In the genomic region with DNA sequence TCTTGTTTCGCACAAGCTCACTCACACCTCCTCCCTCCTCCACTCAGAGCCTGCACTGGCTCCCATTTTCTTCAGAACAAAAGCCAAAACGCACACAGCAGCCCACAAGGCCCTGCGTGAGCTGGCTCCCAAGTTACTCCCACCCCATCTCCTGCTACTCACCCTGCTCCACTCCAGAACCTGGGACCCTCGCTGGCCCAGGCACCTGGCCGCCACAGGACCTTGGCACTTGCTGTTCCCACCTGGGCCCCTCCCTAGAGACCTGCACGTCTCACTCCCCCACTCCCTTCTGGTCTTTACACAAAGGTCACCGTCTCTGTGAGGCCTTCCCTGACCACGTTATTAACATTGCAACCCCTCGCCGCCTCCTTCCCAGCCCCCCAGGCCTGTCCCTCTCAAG, we compare ENCODE assay signal across 15 cellular contexts. TPM values are rescaled to one million over a fixed set of nuclear protein-coding genes. Genes with fewer than 3 reads are reported as not detected.
DNase-seq lines count a peak whose midpoint lies in the region; ATAC-seq, FAIRE-seq and TF ChIP-seq lines count a peak whose summit lies in the region.
"Had no signal": no experiment of that assay in that cellular context is flagged by ENCODE, and none has a peak within 500 bp of the region (broad histone marks: within the 10 kb centered on the region; RNA-seq: fewer than 3 reads in every experiment).

No MANE protein-coding gene starts in this region.

- H3K9me3 ChIP-seq in HepG2 (ENCODE audit: low read length) (no peaks in the 10 kb centered on the region), right lobe of liver (no peaks in the 10 kb centered on the region), WERI-Rb-1 (ENCODE audit: severe bottlenecking) (no peaks in the 10 kb centered on the region), endothelial cell of umbilical vein (replicated peaks; ENCODE audit: control insufficient read depth, insufficient read depth, low read length) (no peaks in the 10 kb centered on the region), upper lobe of right lung (no peaks in the 10 kb centered on the region)
- H3K9me3 ChIP-seq: BE2C, SJSA1 had no signal

- in situ Hi-C loops in HepG2 (cut with HindIII; ENCODE audit: extremely low pct_ligation_motif_present, low pct_unique_long_range_greater_than_20kb) (no loop called here), ACHN (cut with HindIII; ENCODE audit: low pct_ligation_motif_present, low pct_unique_long_range_greater_than_20kb, low sequenced_read_pairs) (no loop called here)

- TF ChIP-seq RAD21 in HepG2 (CRISPR knock-in tag; IDR thresholded peaks at IDR 0.05): no peak

- H3K9ac ChIP-seq in HepG2 (ENCODE audit: insufficient read depth, low read depth, low read length) (peak overlapping the region; percentile 34; the same call in 1 of the 2 replicates), endothelial cell of umbilical vein (replicated peaks; ENCODE audit: extremely low read depth, insufficient read depth, low read length) (no peak overlapping the region)

- intact Hi-C loops in HepG2 (cut with micrococcal nuclease; ENCODE audit: unreplicated experiment): no loop called here
- intact Hi-C loops in right lobe of liver (cut with DNase I): no loop called here
- intact Hi-C loops in endothelial cell of umbilical vein (cut with micrococcal nuclease): no loop called here
- intact Hi-C loops in upper lobe of right lung (cut with DNase I): no loop called here

- WGBS in HepG2 (ENCODE audit: low lambda C conversion rate): 24% methylated on average over 10 of the region's 10 CpGs
- 69% methylated on average over 8 of the region's 10 CpGs for WGBS in right lobe of liver (ENCODE audit: insufficient coverage, low coverage, low lambda C conversion rate, missing lambda C conversion rate)

- CTCF ChIA-PET in HepG2 (lab: Yijun Ruan, JAX; ENCODE audit: low intra/inter-chr PET ratio, low total read pairs): no interaction called here
- CTCF ChIA-PET in endothelial cell of umbilical vein (lab: Charles Lee): interaction anchor here (0.6 to 2.3 kb wide), 7 partner anchors 9 to 117 kb away, joined by 3 to 21 read pairs (median 5); no protein-coding TSS in a partner anchor

- H3K79me2 ChIP-seq in HepG2 (ENCODE audit: insufficient read depth, low read length): no peaks in the 10 kb centered on the region
- H3K79me2 ChIP-seq in endothelial cell of umbilical vein (ENCODE audit: control insufficient read depth, insufficient read depth, low read length): peaks cover 36% of the 10 kb centered on the region

- TF ChIP-seq EP300 in HepG2 (IDR thresholded peaks at IDR 0.05; ENCODE audit: low read depth in 2 of 2, low read length in 2 of 2) (no peak), HepG2 (CRISPR knock-in tag; IDR thresholded peaks at IDR 0.05; ENCODE audit: borderline replicate concordance) (no peak)

- TF ChIP-seq CTCF in HepG2 (CRISPR knock-in tag; IDR thresholded peaks at IDR 0.05) (no peak), right lobe of liver (IDR thresholded peaks at IDR 0.05) (no peak), WERI-Rb-1 (IDR thresholded peaks at IDR 0.05; ENCODE audit: low read depth, low read length) (no peak), endothelial cell of umbilical vein (IDR thresholded peaks at IDR 0.05; ENCODE audit: extremely low read depth in 1 of 2, insufficient read depth in 1 of 2, low read depth in 1 of 2, low read length in 2 of 2) (no peak), upper lobe of right lung (IDR thresholded peaks at IDR 0.05) (no peak)

- BruUV-seq in HepG2 (replicated peaks; lab: Mats Ljungman, UMichigan): no TSS peak
- BruUV-seq in endothelial cell of umbilical vein (replicated peaks; lab: Mats Ljungman, UMichigan): no TSS peak

- H4K20me1 ChIP-seq in HepG2 (ENCODE audit: insufficient read depth, low read length) (no peaks in the 10 kb centered on the region), endothelial cell of umbilical vein (replicated peaks; ENCODE audit: control insufficient read depth, extremely low read depth, insufficient read depth, low read length) (no peaks in the 10 kb centered on the region)

- H3K4me1 ChIP-seq in HepG2 (ENCODE audit: insufficient read depth, low read length): peaks cover 79% of the 10 kb centered on the region
- peaks cover 0 to 7% (median 2%) of the 10 kb centered on the region in 4 donors for H3K4me1 ChIP-seq in right lobe of liver
- H3K4me1 ChIP-seq in endothelial cell of umbilical vein (ENCODE audit: control insufficient read depth, extremely low read depth, insufficient read depth, low read length): peaks cover 34% of the 10 kb centered on the region
- peaks cover 17% of the 10 kb centered on the region for H3K4me1 ChIP-seq in upper lobe of right lung
- H3K4me1 ChIP-seq: BE2C had no signal

- ATAC-seq in HepG2 (no peak), right lobe of liver (no peak), upper lobe of right lung (no peak), HG02970 (IDR thresholded peaks at IDR 0.05; ENCODE audit: low FRiP score, unreplicated experiment) (no peak)

- dilution Hi-C loops in endothelial cell of umbilical vein (cut with MboI; ENCODE audit: extremely low pct_ligation_motif_present, low sequenced_read_pairs): no loop called here

- no peak overlapping the region for H3K27ac ChIP-seq in HepG2 (ENCODE audit: extremely low read length, insufficient read depth, low read length)
- no peak overlapping the region for H3K27ac ChIP-seq in right lobe of liver
- H3K27ac ChIP-seq in WERI-Rb-1: peak overlapping the region; percentile 95
- peak overlapping the region; percentile 83 for H3K27ac ChIP-seq in endothelial cell of umbilical vein (ENCODE audit: insufficient read depth, low read depth, low read length)
- H3K27ac ChIP-seq in upper lobe of right lung: peak overlapping the region; percentile 39
- H3K27ac ChIP-seq: SJSA1 had no signal

- POLR2A ChIA-PET in HepG2 (lab: Yijun Ruan, JAX) (interaction anchor here (1.1 to 1.8 kb wide), 3 partner anchors 15 to 25 kb away, joined by 5 to 9 read pairs (median 9); no protein-coding TSS in a partner anchor), endothelial cell of umbilical vein (lab: Charles Lee) (interaction anchor here (0.9 kb wide), 1 partner anchor 9 kb away, joined by 3 read pairs; no protein-coding TSS in a partner anchor)

- TF ChIP-seq POLR2A in HepG2 (IDR thresholded peaks at IDR 0.05; ENCODE audit: insufficient read depth in 1 of 2, low read depth in 2 of 2, low read length in 2 of 2): no peak
- TF ChIP-seq POLR2A in right lobe of liver (IDR thresholded peaks at IDR 0.05): no peak
- TF ChIP-seq POLR2A in endothelial cell of umbilical vein (IDR thresholded peaks at IDR 0.05; ENCODE audit: low read depth, low read length): no peak

- H3K27me3 ChIP-seq in HepG2 (ENCODE audit: control insufficient read depth in 1 of 2, insufficient read depth in 2 of 2, low read length in 2 of 2): 0 out of 5 replicates have a peak, but pooled peaks cover 0 to 14% of the 10 kb centered on the region in 2 experiments
- H3K27me3 ChIP-seq in right lobe of liver: no peaks in the 10 kb centered on the region
- H3K27me3 ChIP-seq in WERI-Rb-1 (ENCODE audit: insufficient read depth, low read depth, severe bottlenecking): no peaks in the 10 kb centered on the region
- H3K27me3 ChIP-seq in endothelial cell of umbilical vein (ENCODE audit: control insufficient read depth in 2 of 2, insufficient read depth in 2 of 2, low read length in 2 of 2): no peaks in the 10 kb centered on the region
- no peaks in the 10 kb centered on the region for H3K27me3 ChIP-seq in upper lobe of right lung
- H3K27me3 ChIP-seq: BE2C, SJSA1 had no signal

- H2AFZ ChIP-seq in HepG2 (ENCODE audit: low read length) (no peak overlapping the region), endothelial cell of umbilical vein (ENCODE audit: low read depth, low read length) (no peak overlapping the region)

- peaks cover 4 to 10% of the 10 kb centered on the region in 2 experiments; a peak in 3 of 5 replicates for H3K36me3 ChIP-seq in HepG2 (replicated peaks in 1 of 2; ENCODE audit: control insufficient read depth in 1 of 2, insufficient read depth in 2 of 2, low read length in 2 of 2)
- H3K36me3 ChIP-seq in right lobe of liver: no peaks in the 10 kb centered on the region
- H3K36me3 ChIP-seq in WERI-Rb-1: peaks cover 23% of the 10 kb centered on the region
- peaks cover 0 to 16% of the 10 kb centered on the region in 2 experiments for H3K36me3 ChIP-seq in endothelial cell of umbilical vein (ENCODE audit: control insufficient read depth in 2 of 2, extremely low read depth in 1 of 2, insufficient read depth in 2 of 2, low read length in 2 of 2)
- H3K36me3 ChIP-seq in upper lobe of right lung: no peaks in the 10 kb centered on the region
- H3K36me3 ChIP-seq: BE2C had no signal

- no peaks in the 10 kb centered on the region for H3K9me1 ChIP-seq in endothelial cell of umbilical vein (replicated peaks; ENCODE audit: control insufficient read depth, extremely low read depth, insufficient read depth, low read length)

- peak overlapping the region; percentile 71 for H3K4me2 ChIP-seq in HepG2 (ENCODE audit: low read depth, low read length)
- no peak overlapping the region for H3K4me2 ChIP-seq in endothelial cell of umbilical vein (ENCODE audit: insufficient read depth, low read length)

- DNase-seq in HepG2 (ENCODE audit: low spot score) (no peak), right lobe of liver (no peak), WERI-Rb-1 (no peak), endothelial cell of umbilical vein (ENCODE audit: low read depth, low spot score) (no peak), upper lobe of right lung (no peak), superior temporal gyrus (ENCODE audit: extremely low spot score) (no peak), ACHN (no peak)
- DNase-seq: activated CD4-positive, CD25-positive, alpha-beta regulatory T cell treated with anti-CD3 and anti-CD28 coated beads, Interleukin-2, amount 50 U/mL, for 72 hours; BE2C; midbrain; NCI-H2029; stimulated activated CD4-positive, alpha-beta T cell treated with anti-CD3 and anti-CD28 coated beads, Interleukin-4, amount 100 ng/mL, for 1 hour had no signal

- FAIRE-seq in HepG2 (lab: Jason Lieb, UNC) (no peak), endothelial cell of umbilical vein (lab: Jason Lieb, UNC) (no peak)

- H3K4me3 ChIP-seq in HepG2 (replicated peaks in 1 of 3; ENCODE audit: insufficient read depth in 1 of 3, low read depth in 2 of 3, low read length in 3 of 3): peak overlapping the region in 1 of 3 experiments; percentile 60; a peak in 1 of 6 replicates
- no peak overlapping the region for H3K4me3 ChIP-seq in right lobe of liver
- H3K4me3 ChIP-seq in WERI-Rb-1 (ENCODE audit: low read depth, low read length): no peak overlapping the region
- no peak overlapping the region for H3K4me3 ChIP-seq in endothelial cell of umbilical vein (replicated peaks in 1 of 3; ENCODE audit: insufficient read depth in 1 of 3, low read depth in 1 of 3, low read length in 3 of 3)
- H3K4me3 ChIP-seq in upper lobe of right lung: no peak overlapping the region
- H3K4me3 ChIP-seq: SJSA1 had no signal

RNA-seq across cellular contexts. Expression of a gene that starts 0.9 kb away (rescaled TPM):
- total RNA-seq in HepG2 (2016; rRNA removed; fragmentation: Illumina TruSeq; extraction: Trizol) (1.0 and 1.1 TPM in 2 replicates), right lobe of liver (10 to 100 TPM in 4 of 6 experiments, 1 to 10 TPM in 2; 5.6 to 14.4 (median 10.2) TPM), endothelial cell of umbilical vein (188 and 197 TPM in 2 replicates), upper lobe of right lung (53.5 TPM)
- total RNA-seq in HepG2 (2016; cell fraction: cytosol; rRNA removed; fragmentation: Illumina TruSeq; extraction: Trizol; ENCODE audit: low read depth): 0.35 and 1.1 TPM in 2 replicates
- total RNA-seq in HepG2 (2016; cell fraction: insoluble cytoplasmic fraction; rRNA removed; fragmentation: Illumina TruSeq; extraction: Trizol): 0.55 and 0.80 TPM in 2 replicates
- total RNA-seq in HepG2 (2016; cell fraction: membrane; rRNA removed; fragmentation: Illumina TruSeq; extraction: Trizol): 1.4 and 1.9 TPM in 2 replicates
- total RNA-seq in HepG2 (2016; cell fraction: nucleus; rRNA removed; fragmentation: Illumina TruSeq; extraction: Trizol): 0.56 and 1.6 TPM in 2 replicates
- polyA plus RNA-seq in HepG2 (2011; rRNA removed) (11.7 and 19.8 TPM in 2 replicates), endothelial cell of umbilical vein (257 and 379 TPM in 2 replicates)
- 15.3 and 15.7 TPM in 2 replicates for polyA plus RNA-seq in HepG2 (2011; cell fraction: cytosol; rRNA removed)
- 37.0 and 46.6 TPM in 2 replicates for polyA plus RNA-seq in HepG2 (2011; cell fraction: nucleus; rRNA removed)
- polyA plus RNA-seq in HepG2 (2012): 14.5 and 20.0 TPM in 2 replicates
- polyA plus RNA-seq in HepG2 (2016; cell fraction: cytosol; fragmentation: Illumina TruSeq; extraction: Trizol; ENCODE audit: low read depth): 0.79 and 0.97 TPM in 2 replicates
- polyA plus RNA-seq in HepG2 (2016; cell fraction: insoluble cytoplasmic fraction; fragmentation: Illumina TruSeq; extraction: Trizol; ENCODE audit: low read depth): 0.81 and 0.93 TPM in 2 replicates
- 1.1 and 1.3 TPM in 2 replicates for polyA plus RNA-seq in HepG2 (2016; cell fraction: membrane; fragmentation: Illumina TruSeq; extraction: Trizol; ENCODE audit: low read depth)
- polyA plus RNA-seq in HepG2 (2016; cell fraction: nucleus; fragmentation: Illumina TruSeq; extraction: Trizol; ENCODE audit: insufficient read depth, low read depth): 1.3 and 4.5 TPM in 2 replicates
- polyA minus RNA-seq in HepG2 (2011; rRNA and poly(A)+ RNA removed; ENCODE audit: low replicate concordance): 0.77 and 12.5 TPM in 2 replicates
- 3.2 and 6.1 TPM in 2 replicates for polyA minus RNA-seq in HepG2 (2011; cell fraction: cytosol; rRNA and poly(A)+ RNA removed)
- polyA minus RNA-seq in HepG2 (2011; cell fraction: nucleus; rRNA and poly(A)+ RNA removed): 6.1 and 9.8 TPM in 2 replicates
- 194 and 222 TPM in 2 replicates for polyA plus RNA-seq in endothelial cell of umbilical vein (2011; cell fraction: cytosol; rRNA removed)
- polyA plus RNA-seq in endothelial cell of umbilical vein (2011; cell fraction: nucleus; rRNA removed): 127 and 141 TPM in 2 replicates
- polyA plus RNA-seq in endothelial cell of umbilical vein (2012): 125 and 143 TPM in 2 replicates
- 112 and 155 TPM in 2 replicates for polyA minus RNA-seq in endothelial cell of umbilical vein
- not detected for polyA minus RNA-seq in endothelial cell of umbilical vein (2011; cell fraction: cytosol; rRNA and poly(A)+ RNA removed)
- polyA minus RNA-seq in endothelial cell of umbilical vein (2011; cell fraction: nucleus; rRNA and poly(A)+ RNA removed): 35.3 and 50.5 TPM in 2 replicates
- total RNA-seq: SJSA1 had no signal

RNA-seq across cellular contexts. Expression of a gene that starts 32.1 kb away (rescaled TPM):
- total RNA-seq in HepG2 (2016; rRNA removed; fragmentation: Illumina TruSeq; extraction: Trizol) (28.9 and 35.2 TPM in 2 replicates), right lobe of liver (10 to 100 TPM in 5 of 6 experiments, 1 to 10 TPM in 1; 9.0 to 27.8 (median 14.2) TPM), endothelial cell of umbilical vein (39.5 and 40.6 TPM in 2 replicates), upper lobe of right lung (17.0 TPM)
- total RNA-seq in HepG2 (2016; cell fraction: cytosol; rRNA removed; fragmentation: Illumina TruSeq; extraction: Trizol; ENCODE audit: low read depth): 3.9 and 4.1 TPM in 2 replicates
- 24.8 and 36.0 TPM in 2 replicates for total RNA-seq in HepG2 (2016; cell fraction: insoluble cytoplasmic fraction; rRNA removed; fragmentation: Illumina TruSeq; extraction: Trizol)
- total RNA-seq in HepG2 (2016; cell fraction: membrane; rRNA removed; fragmentation: Illumina TruSeq; extraction: Trizol): 11.9 and 12.5 TPM in 2 replicates
- 17.8 and 21.3 TPM in 2 replicates for total RNA-seq in HepG2 (2016; cell fraction: nucleus; rRNA removed; fragmentation: Illumina TruSeq; extraction: Trizol)
- polyA plus RNA-seq in HepG2 (2011; rRNA removed) (55.8 and 92.3 TPM in 2 replicates), endothelial cell of umbilical vein (36.1 and 42.0 TPM in 2 replicates)
- polyA plus RNA-seq in HepG2 (2011; cell fraction: cytosol; rRNA removed): 52.6 and 75.1 TPM in 2 replicates
- 203 and 227 TPM in 2 replicates for polyA plus RNA-seq in HepG2 (2011; cell fraction: nucleus; rRNA removed)
- 46.8 and 57.2 TPM in 2 replicates for polyA plus RNA-seq in HepG2 (2012)
- polyA plus RNA-seq in HepG2 (2016; cell fraction: cytosol; fragmentation: Illumina TruSeq; extraction: Trizol; ENCODE audit: low read depth): 3.0 TPM in 2 replicates
- polyA plus RNA-seq in HepG2 (2016; cell fraction: insoluble cytoplasmic fraction; fragmentation: Illumina TruSeq; extraction: Trizol; ENCODE audit: low read depth): 28.5 and 30.3 TPM in 2 replicates
- polyA plus RNA-seq in HepG2 (2016; cell fraction: membrane; fragmentation: Illumina TruSeq; extraction: Trizol; ENCODE audit: low read depth): 9.1 and 9.4 TPM in 2 replicates
- polyA plus RNA-seq in HepG2 (2016; cell fraction: nucleus; fragmentation: Illumina TruSeq; extraction: Trizol; ENCODE audit: insufficient read depth, low read depth): 42.1 and 44.8 TPM in 2 replicates
- 15.9 and 164 TPM in 2 replicates for polyA minus RNA-seq in HepG2 (2011; rRNA and poly(A)+ RNA removed; ENCODE audit: low replicate concordance)
- 61.5 and 72.6 TPM in 2 replicates for polyA minus RNA-seq in HepG2 (2011; cell fraction: cytosol; rRNA and poly(A)+ RNA removed)
- polyA minus RNA-seq in HepG2 (2011; cell fraction: nucleus; rRNA and poly(A)+ RNA removed): 31.9 and 42.5 TPM in 2 replicates
- 21.1 and 28.5 TPM in 2 replicates for polyA plus RNA-seq in endothelial cell of umbilical vein (2011; cell fraction: cytosol; rRNA removed)
- 44.8 and 58.7 TPM in 2 replicates for polyA plus RNA-seq in endothelial cell of umbilical vein (2011; cell fraction: nucleus; rRNA removed)
- polyA plus RNA-seq in endothelial cell of umbilical vein (2012): 19.0 and 22.9 TPM in 2 replicates
- 23.6 and 26.9 TPM in 2 replicates for polyA minus RNA-seq in endothelial cell of umbilical vein
- polyA minus RNA-seq in endothelial cell of umbilical vein (2011; cell fraction: cytosol; rRNA and poly(A)+ RNA removed): 12.5 TPM
- 12.6 and 21.3 TPM in 2 replicates for polyA minus RNA-seq in endothelial cell of umbilical vein (2011; cell fraction: nucleus; rRNA and poly(A)+ RNA removed)

RNA-seq across cellular contexts. Expression of a gene that starts 59.9 kb away (rescaled TPM):
- total RNA-seq in HepG2 (2016; rRNA removed; fragmentation: Illumina TruSeq; extraction: Trizol): not detected in 2 replicates
- total RNA-seq in HepG2 (2016; cell fraction: cytosol; rRNA removed; fragmentation: Illumina TruSeq; extraction: Trizol; ENCODE audit: low read depth): not detected in 2 replicates
- total RNA-seq in HepG2 (2016; cell fraction: insoluble cytoplasmic fraction; rRNA removed; fragmentation: Illumina TruSeq; extraction: Trizol): not detected in 2 replicates
- total RNA-seq in HepG2 (2016; cell fraction: membrane; rRNA removed; fragmentation: Illumina TruSeq; extraction: Trizol): not detected in 2 replicates
- not detected in 2 replicates for total RNA-seq in HepG2 (2016; cell fraction: nucleus; rRNA removed; fragmentation: Illumina TruSeq; extraction: Trizol)
- polyA plus RNA-seq in HepG2 (2011; rRNA removed): 0.01 TPM in 1 of 2 replicates, not detected in the other
- polyA plus RNA-seq in HepG2 (2011; cell fraction: cytosol; rRNA removed): not detected in 2 replicates
- polyA plus RNA-seq in HepG2 (2011; cell fraction: nucleus; rRNA removed): 0.03 TPM in 2 replicates
- 0.01 and 0.09 TPM in 2 replicates for polyA plus RNA-seq in HepG2 (2012)
- not detected in 2 replicates for polyA plus RNA-seq in HepG2 (2016; cell fraction: cytosol; fragmentation: Illumina TruSeq; extraction: Trizol; ENCODE audit: low read depth)
- not detected in 2 replicates for polyA plus RNA-seq in HepG2 (2016; cell fraction: insoluble cytoplasmic fraction; fragmentation: Illumina TruSeq; extraction: Trizol; ENCODE audit: low read depth)
- polyA plus RNA-seq in HepG2 (2016; cell fraction: membrane; fragmentation: Illumina TruSeq; extraction: Trizol; ENCODE audit: low read depth): not detected in 2 replicates
- not detected in 2 replicates for polyA plus RNA-seq in HepG2 (2016; cell fraction: nucleus; fragmentation: Illumina TruSeq; extraction: Trizol; ENCODE audit: insufficient read depth, low read depth)
- 0.47 TPM in 1 of 2 replicates, not detected in the other for polyA minus RNA-seq in HepG2 (2011; rRNA and poly(A)+ RNA removed; ENCODE audit: low replicate concordance)
- polyA minus RNA-seq in HepG2 (2011; cell fraction: cytosol; rRNA and poly(A)+ RNA removed): not detected in 2 replicates
- polyA minus RNA-seq in HepG2 (2011; cell fraction: nucleus; rRNA and poly(A)+ RNA removed): not detected in 2 replicates
- total RNA-seq in right lobe of liver: under 1 TPM; 0.07 to 0.93 (median 0.49) TPM
- 1.3 and 1.4 TPM in 2 replicates for total RNA-seq in endothelial cell of umbilical vein
- 0.33 and 0.41 TPM in 2 replicates for polyA plus RNA-seq in endothelial cell of umbilical vein
- polyA plus RNA-seq in endothelial cell of umbilical vein (2011; cell fraction: cytosol; rRNA removed): 0.23 and 0.34 TPM in 2 replicates
- 0.72 and 0.76 TPM in 2 replicates for polyA plus RNA-seq in endothelial cell of umbilical vein (2011; cell fraction: nucleus; rRNA removed)
- 4.9 and 5.1 TPM in 2 replicates for polyA plus RNA-seq in endothelial cell of umbilical vein (2012)
- 0.24 and 0.34 TPM in 2 replicates for polyA minus RNA-seq in endothelial cell of umbilical vein
- polyA minus RNA-seq in endothelial cell of umbilical vein (2011; cell fraction: cytosol; rRNA and poly(A)+ RNA removed): 0.20 TPM
- polyA minus RNA-seq in endothelial cell of umbilical vein (2011; cell fraction: nucleus; rRNA and poly(A)+ RNA removed): 0.29 and 0.43 TPM in 2 replicates
- 0.72 TPM for total RNA-seq in upper lobe of right lung
- total RNA-seq: G401 had no signal

Comparison
In these comparisons a context has a peak if more than half of its experiments do, and no peak if none do; other contexts are left out.
1. H3K27ac ChIP-seq: peak in WERI-Rb-1 (single experiment), endothelial cell of umbilical vein (single experiment) and upper lobe of right lung (single experiment); none in HepG2 (single experiment) and right lobe of liver (0 of 3).